In genomic region chr19:2950286-2951124, GRCh38 we compare ENCODE assay signal across 8 cellular contexts. TPM values are rescaled to one million over a fixed set of nuclear protein-coding genes. Genes with fewer than 3 reads are reported as not detected.
DNase-seq lines count a peak whose midpoint lies in the region; ATAC-seq and TF ChIP-seq lines count a peak whose summit lies in the region.

No MANE protein-coding gene starts in this region.

- peak overlapping the region; percentile 93 for H3K27ac ChIP-seq in CD4-positive, alpha-beta memory T cell (ENCODE audit: low read depth, low read length)
- H3K27ac ChIP-seq in duodenal mucosa (ENCODE audit: low read depth, low read length) (peak overlapping the region; percentile 98), right lobe of liver (peak overlapping the region; percentile 83 to 89 (median 84))

- peak overlapping the region; percentile 92 to 100 (median 99) for H3K27ac Mint-ChIP-seq in CD4-positive, alpha-beta memory T cell
- H3K27ac Mint-ChIP-seq in activated CD8-positive, alpha-beta T cell treated with anti-CD3 and anti-CD28 coated beads for 36 hours, result peak overlapping the region; percentile 96

- peak; percentile 99 to 100 (median 100) for DNase-seq in CD4-positive, alpha-beta memory T cell
- DNase-seq in HK-2 (ENCODE audit: unreplicated experiment) (peak; percentile 100), NCI-H82 treated with DMSO at 0.1 percent for 48 hours (lab: John Stamatoyannopoulos, UW; ENCODE audit: unreplicated experiment) (peak; percentile 95), right lobe of liver (peak; percentile 99 to 100 (median 100))
- DNase-seq in activated CD8-positive, alpha-beta T cell treated with anti-CD3 and anti-CD28 coated beads for 36 hours, result peak; percentile 100
- peak; percentile 100 for DNase-seq in stimulated activated CD4-positive, alpha-beta T cell treated with anti-CD3 and anti-CD28 coated beads, Interleukin-4, amount 100 ng/mL, for 24 hours

- TF ChIP-seq CTCF in activated CD8-positive, alpha-beta T cell treated with anti-CD3 and anti-CD28 coated beads for 36 hours (IDR thresholded peaks at IDR 0.05), result no peak
- TF ChIP-seq CTCF in right lobe of liver (IDR thresholded peaks at IDR 0.05), result no peak

- CTCF ChIA-PET in CD4-positive, alpha-beta memory T cell (lab: Charles Lee; ENCODE audit: partially characterized antibody), result interaction anchor here (0.6 to 23.2 kb wide), 35 partner anchors 8 to 692 kb away, joined by 3 to 375 read pairs (median 5); partner anchors contain the start of genes S1PR4 and TLE6
- CTCF ChIA-PET in activated CD8-positive, alpha-beta T cell treated with anti-CD3 and anti-CD28 coated beads for 36 hours (lab: Charles Lee), result interaction anchor here (0.6 to 5.6 kb wide), 53 partner anchors 9 to 535 kb away, joined by 3 to 52 read pairs (median 5); partner anchors contain the start of genes GNA11, GNA15, S1PR4 and THOP1

- ATAC-seq in GM19455 (IDR thresholded peaks at IDR 0.05; ENCODE audit: unreplicated experiment) (peak; percentile 90), right lobe of liver (peak; percentile 90 to 94 (median 93))
- peak; percentile 96 for ATAC-seq in activated CD8-positive, alpha-beta T cell treated with anti-CD3 and anti-CD28 coated beads for 36 hours

- peak overlapping the region; percentile 87 to 95 for H3K9ac ChIP-seq in duodenal mucosa (ENCODE audit: low read depth in 1 of 2, low read length in 2 of 2)

- POLR2A ChIA-PET in CD4-positive, alpha-beta memory T cell (lab: Charles Lee; ENCODE audit: partially characterized antibody), result interaction anchor here (0.6 to 3.7 kb wide), 20 partner anchors 26 to 260 kb away, joined by 3 to 38 read pairs (median 4); partner anchors contain the start of genes NCLN, S1PR4, THOP1 and TLE5
- POLR2A ChIA-PET in activated CD8-positive, alpha-beta T cell treated with anti-CD3 and anti-CD28 coated beads for 36 hours (lab: Charles Lee), result interaction anchor here (0.9 kb wide), 1 partner anchor 154 kb away, joined by 3 read pairs; no protein-coding TSS in a partner anchor

- TF ChIP-seq POLR2A in right lobe of liver (IDR thresholded peaks at IDR 0.05), result peak; percentile 89

- H3K27me3 ChIP-seq in CD4-positive, alpha-beta memory T cell (ENCODE audit: insufficient read depth, low read length), result no peaks in the 10 kb centered on the region
- H3K27me3 ChIP-seq in duodenal mucosa (ENCODE audit: control insufficient read depth in 1 of 2, insufficient read depth in 2 of 2, low read length in 2 of 2) (no peaks in the 10 kb centered on the region), right lobe of liver (no peaks in the 10 kb centered on the region)

- peaks cover 0 to 2% of the 10 kb centered on the region in 2 donors for H3K36me3 Mint-ChIP-seq in CD4-positive, alpha-beta memory T cell
- peaks cover 12% of the 10 kb centered on the region for H3K36me3 Mint-ChIP-seq in activated CD8-positive, alpha-beta T cell treated with anti-CD3 and anti-CD28 coated beads for 36 hours (ENCODE audit: low read depth)

- intact Hi-C loops in CD4-positive, alpha-beta memory T cell (cut with micrococcal nuclease), result loop anchor here (1.0 to 5.0 kb wide), 8 partner anchors 12 to 235 kb away; partner anchors contain the start of genes NCLN and TLE5
- intact Hi-C loops in activated CD8-positive, alpha-beta T cell treated with anti-CD3 and anti-CD28 coated beads for 36 hours (cut with micrococcal nuclease), result loop anchor here (10.0 kb wide), 1 partner anchor 114 kb away; the partner anchor contains the start of gene TLE5
- intact Hi-C loops in right lobe of liver (cut with DNase I), result loop anchor here in 1 of 2 donors (10.0 kb wide), 1 partner anchor 214 kb away; no protein-coding TSS in a partner anchor

- peaks cover 0 to 3% (median 0%) of the 10 kb centered on the region in 8 donors for H3K9me3 Mint-ChIP-seq in CD4-positive, alpha-beta memory T cell
- H3K9me3 Mint-ChIP-seq in activated CD8-positive, alpha-beta T cell treated with anti-CD3 and anti-CD28 coated beads for 36 hours, result no peaks in the 10 kb centered on the region

- H3K36me3 ChIP-seq in CD4-positive, alpha-beta memory T cell (ENCODE audit: insufficient read depth, low read length), result no peaks in the 10 kb centered on the region
- H3K36me3 ChIP-seq in duodenal mucosa (ENCODE audit: control insufficient read depth in 1 of 2, insufficient read depth in 2 of 2, low read length in 2 of 2), result no peaks in the 10 kb centered on the region
- no peaks in the 10 kb centered on the region for H3K36me3 ChIP-seq in right lobe of liver

- H3K4me3 ChIP-seq in CD4-positive, alpha-beta memory T cell (ENCODE audit: low read length in 2 of 2), result peak overlapping the region; percentile 62 to 87
- H3K4me3 ChIP-seq in duodenal mucosa (ENCODE audit: low read depth in 1 of 2, low read length in 2 of 2) (peak overlapping the region; percentile 95 to 98), right lobe of liver (peak overlapping the region; percentile 87 to 91 (median 91))

- peaks cover 17 to 35% (median 23%) of the 10 kb centered on the region in 4 donors for H3K4me1 Mint-ChIP-seq in CD4-positive, alpha-beta memory T cell
- peaks cover 21% of the 10 kb centered on the region for H3K4me1 Mint-ChIP-seq in activated CD8-positive, alpha-beta T cell treated with anti-CD3 and anti-CD28 coated beads for 36 hours (ENCODE audit: low read depth)

- H3K4me3 Mint-ChIP-seq in CD4-positive, alpha-beta memory T cell, result peak overlapping the region; percentile 93 to 98 (median 96)
- H3K4me3 Mint-ChIP-seq in activated CD8-positive, alpha-beta T cell treated with anti-CD3 and anti-CD28 coated beads for 36 hours, result peak overlapping the region; percentile 92

- H3K9me3 ChIP-seq in CD4-positive, alpha-beta memory T cell (ENCODE audit: control insufficient read depth in 1 of 2, low read length in 2 of 2), result no peaks in the 10 kb centered on the region
- H3K9me3 ChIP-seq in duodenal mucosa (ENCODE audit: control insufficient read depth in 1 of 2, low read length in 2 of 2) (no peaks in the 10 kb centered on the region), right lobe of liver (no peaks in the 10 kb centered on the region)

- WGBS in right lobe of liver (ENCODE audit: insufficient coverage, low coverage, low lambda C conversion rate, missing lambda C conversion rate), result 1% methylated on average over 44 of the region's 53 CpGs

- no peaks in the 10 kb centered on the region for H3K27me3 Mint-ChIP-seq in CD4-positive, alpha-beta memory T cell
- no peaks in the 10 kb centered on the region for H3K27me3 Mint-ChIP-seq in activated CD8-positive, alpha-beta T cell treated with anti-CD3 and anti-CD28 coated beads for 36 hours

- H3K4me1 ChIP-seq in CD4-positive, alpha-beta memory T cell (ENCODE audit: insufficient read depth, low read length), result peaks cover 22% of the 10 kb centered on the region
- H3K4me1 ChIP-seq in duodenal mucosa (ENCODE audit: control insufficient read depth in 1 of 2, insufficient read depth in 2 of 2, low read length in 2 of 2) (peaks cover 17% of the 10 kb centered on the region in 2 donors), right lobe of liver (peaks cover 0 to 17% (median 5%) of the 10 kb centered on the region in 4 donors)

RNA-seq across cellular contexts. Expression of gene ZNF77, which starts 5.7 kb away (rescaled TPM):
- 1 to 10 TPM; 5.8 to 6.4 TPM for total RNA-seq in CD4-positive, alpha-beta memory T cell
- polyA plus RNA-seq in CD4-positive, alpha-beta memory T cell, result 1 to 10 TPM in 1 of 2 donors, under 1 TPM in 1; 0.21 to 2.4 TPM
- total RNA-seq in activated CD8-positive, alpha-beta T cell treated with anti-CD3 and anti-CD28 coated beads for 36 hours, result 1 to 10 TPM; 2.6 to 2.8 TPM
- total RNA-seq in right lobe of liver, result 1 to 10 TPM; 1.1 to 1.5 (median 1.3) TPM

RNA-seq across cellular contexts. Expression of gene TLE6, which starts 26.9 kb away (rescaled TPM):
- not detected for total RNA-seq in CD4-positive, alpha-beta memory T cell
- polyA plus RNA-seq in CD4-positive, alpha-beta memory T cell, result not detected
- total RNA-seq in activated CD8-positive, alpha-beta T cell treated with anti-CD3 and anti-CD28 coated beads for 36 hours, result 1 to 10 TPM; 3.5 to 5.1 TPM
- total RNA-seq in right lobe of liver, result 1 to 10 TPM; 2.3 to 8.9 (median 4.6) TPM

RNA-seq across cellular contexts. Expression of gene ZNF57, which starts 49.8 kb away (rescaled TPM):
- total RNA-seq in CD4-positive, alpha-beta memory T cell, result 1 to 10 TPM; 4.2 to 4.7 TPM
- 1 to 10 TPM; 2.1 to 4.1 TPM for polyA plus RNA-seq in CD4-positive, alpha-beta memory T cell
- total RNA-seq in activated CD8-positive, alpha-beta T cell treated with anti-CD3 and anti-CD28 coated beads for 36 hours, result 1 to 10 TPM; 5.0 to 5.1 TPM
- total RNA-seq in right lobe of liver, result 1 to 10 TPM in 5 of 6 experiments, under 1 TPM in 1; 0.98 to 2.9 (median 1.7) TPM

Comparison
In these comparisons a context has a peak if more than half of its experiments do, and no peak if none do; other contexts are left out.
1. Peak in every context shown above with its lines: DNase-seq, ATAC-seq, H3K4me3 ChIP-seq and H3K27ac ChIP-seq.